23 cellular contexts compared by ENCODE assay signal in genomic region chr14:104743461-104744380, GRCh38. TPM values are rescaled to one million over a fixed set of nuclear protein-coding genes. Genes with fewer than 3 reads are reported as not detected.
DNase-seq lines count a peak whose midpoint lies in the region; ATAC-seq and TF ChIP-seq lines count a peak whose summit lies in the region.
"Had no signal": no experiment of that assay in that cellular context is flagged by ENCODE, and none has a peak within 500 bp of the region (broad histone marks: within the 10 kb centered on the region; RNA-seq: fewer than 3 reads in every experiment).

No MANE protein-coding gene starts in this region.

- H3K9me3 Mint-ChIP-seq in brain, result peaks cover 0 to 3% (median 0%) of the 10 kb centered on the region in 5 experiments
- H3K9me3 Mint-ChIP-seq: activated naive CD4-positive, alpha-beta T cell treated with anti-CD3 and anti-CD28 coated beads for 36 hours; IgD-negative memory B cell; naive B cell had no signal

- H3K27ac ChIP-seq in right cardiac atrium (ENCODE audit: low read length) (no peak overlapping the region), heart right ventricle (no peak overlapping the region), mesodermal cell (ENCODE audit: low read depth, low read length, severe bottlenecking) (peak overlapping the region; percentile 83), tibial artery (peak overlapping the region; percentile 97 to 98)
- H3K27ac ChIP-seq: C4-2B, ovary, right lobe of liver had no signal

- DNase-seq in right cardiac atrium, result peak; percentile 7 to 66 (median 38)
- no peak for DNase-seq in heart right ventricle
- no peak for DNase-seq in tibial artery
- no peak for DNase-seq in mucosa of gallbladder (ENCODE audit: low spot score)
- no peak for DNase-seq in NCI-H187 treated with DMSO at 0.1 percent for 48 hours (lab: John Stamatoyannopoulos, UW)
- DNase-seq: activated naive CD4-positive, alpha-beta T cell treated with anti-CD3 and anti-CD28 coated beads for 36 hours; activated T-cell treated with anti-CD3 and anti-CD28 coated beads, Interleukin-2, amount 50 U/mL, for 48 hours; amniotic stem cell; dermis blood vessel endothelial cell; DMS 273 treated with DMSO at 0.1 percent for 48 hours; GDM1; mammary epithelial cell; naive B cell; NCI-H1417; NCI-H524 treated with DMSO at 0.1 percent for 48 hours; ovary had no signal

- no peaks in the 10 kb centered on the region for H3K27me3 Mint-ChIP-seq in brain
- H3K27me3 Mint-ChIP-seq: naive B cell had no signal

- H3K36me3 ChIP-seq in heart right ventricle, result peaks cover 0 to 82% (median 12%) of the 10 kb centered on the region in 9 donors
- no peaks in the 10 kb centered on the region for H3K36me3 ChIP-seq in mesodermal cell (ENCODE audit: control insufficient read depth, insufficient read depth, low read length)
- peaks cover 51 to 66% (median 61%) of the 10 kb centered on the region in 3 donors for H3K36me3 ChIP-seq in tibial artery
- H3K36me3 ChIP-seq: HAP-1, ovary had no signal

- no peaks in the 10 kb centered on the region for H3K9me3 ChIP-seq in right cardiac atrium (ENCODE audit: control insufficient read depth, low read length)
- H3K9me3 ChIP-seq in heart right ventricle, result no peaks in the 10 kb centered on the region
- no peaks in the 10 kb centered on the region for H3K9me3 ChIP-seq in mesodermal cell (ENCODE audit: control insufficient read depth, low read length)
- H3K9me3 ChIP-seq in tibial artery, result no peaks in the 10 kb centered on the region
- H3K9me3 ChIP-seq: HAP-1, ovary, right lobe of liver had no signal

- peak overlapping the region in 3 of 5 experiments; percentile 21 to 71 (median 56) for H3K27ac Mint-ChIP-seq in brain
- H3K27ac Mint-ChIP-seq: activated naive CD4-positive, alpha-beta T cell treated with anti-CD3 and anti-CD28 coated beads for 36 hours; IgD-negative memory B cell; naive B cell had no signal

- TF ChIP-seq CTCF in heart right ventricle (IDR thresholded peaks at IDR 0.05) (no peak), brain (conservative IDR thresholded peaks at IDR 0.05) (no peak), tibial artery (IDR thresholded peaks at IDR 0.05) (no peak)

- H3K4me1 ChIP-seq in right cardiac atrium (ENCODE audit: control insufficient read depth, insufficient read depth, low read length) (no peaks in the 10 kb centered on the region), heart right ventricle (peaks cover 0 to 26% (median 9%) of the 10 kb centered on the region in 9 donors), mesodermal cell (ENCODE audit: control insufficient read depth, insufficient read depth, low read length, poor library complexity, severe bottlenecking) (peaks cover 21% of the 10 kb centered on the region), tibial artery (peaks cover 6 to 44% (median 16%) of the 10 kb centered on the region in 4 donors)
- H3K4me1 ChIP-seq: HAP-1 had no signal

- H3K4me1 Mint-ChIP-seq in brain, result peaks cover 13% of the 10 kb centered on the region

- intact Hi-C loops in right cardiac atrium (cut with DNase I) (no loop called here), heart right ventricle (cut with DNase I) (no loop called here), tibial artery (cut with DNase I; ENCODE audit: low total_unique reads) (no loop called here)

- H3K27me3 ChIP-seq in right cardiac atrium (ENCODE audit: control insufficient read depth, insufficient read depth) (no peaks in the 10 kb centered on the region), heart right ventricle (no peaks in the 10 kb centered on the region), tibial artery (no peaks in the 10 kb centered on the region)
- H3K27me3 ChIP-seq: ovary, right lobe of liver had no signal

- H3K36me3 Mint-ChIP-seq in brain, result no peaks in the 10 kb centered on the region
- H3K36me3 Mint-ChIP-seq: IgD-negative memory B cell, naive B cell had no signal

- no peak overlapping the region for H3K4me3 Mint-ChIP-seq in brain
- H3K4me3 Mint-ChIP-seq: activated naive CD4-positive, alpha-beta T cell treated with anti-CD3 and anti-CD28 coated beads for 36 hours; naive B cell had no signal

- H3K4me3 ChIP-seq in right cardiac atrium (ENCODE audit: low read length), result no peak overlapping the region
- no peak overlapping the region for H3K4me3 ChIP-seq in heart right ventricle
- H3K4me3 ChIP-seq in mesodermal cell (ENCODE audit: extremely low read depth, insufficient read depth, low read length, poor library complexity, severe bottlenecking), result no peak overlapping the region
- H3K4me3 ChIP-seq in tibial artery, result no peak overlapping the region
- H3K4me3 ChIP-seq: HAP-1, ovary, right lobe of liver had no signal

- 91% methylated on average over 28 of the region's 28 CpGs for WGBS in right cardiac atrium
- 86 to 90% methylated on average over 28 of the region's 28 CpGs for WGBS in heart right ventricle, 2 donors
- 86 to 87% methylated on average over 19 to 28 of the region's 28 CpGs for WGBS in mesodermal cell (ENCODE audit: insufficient coverage in 2 of 2), 2 experiments

- ATAC-seq in right cardiac atrium (no peak), heart right ventricle (no peak), GM19463 (IDR thresholded peaks at IDR 0.05; ENCODE audit: unreplicated experiment) (no peak)
- ATAC-seq: right lobe of liver had no signal

RNA-seq across cellular contexts. Expression of gene SIVA1, which starts 9.2 kb away (rescaled TPM):
- total RNA-seq in right cardiac atrium, result 10 to 100 TPM; 74.6 to 88.5 (median 85.1) TPM
- polyA plus RNA-seq in right cardiac atrium, result 201 TPM
- total RNA-seq in heart right ventricle, result 10 to 100 TPM; 43.3 to 69.6 (median 50.8) TPM
- polyA plus RNA-seq in heart right ventricle, result 100 to 1,000 TPM in 1 of 2 donors, 10 to 100 TPM in 1; 78.6 to 203 TPM
- 130 TPM for polyA plus RNA-seq in brain (ENCODE audit: insufficient read depth, low read depth, low replicate concordance)
- polyA plus RNA-seq in mesodermal cell (2013, experiment 1 of 2), result 95.2 TPM
- polyA plus RNA-seq in mesodermal cell (2013, experiment 2 of 2), result 79.0 TPM
- total RNA-seq in mucosa of gallbladder, result 80.6 TPM

RNA-seq across cellular contexts. Expression of gene ADSS1, which starts 19.7 kb away (rescaled TPM):
- total RNA-seq in right cardiac atrium (100 to 1,000 TPM; 156 to 212 (median 188) TPM), heart right ventricle (100 to 1,000 TPM; 159 to 295 (median 195) TPM), mucosa of gallbladder (49.3 TPM)
- polyA plus RNA-seq in right cardiac atrium (217 TPM), heart right ventricle (100 to 1,000 TPM in 1 of 2 donors, 10 to 100 TPM in 1; 74.6 to 220 TPM), brain (ENCODE audit: insufficient read depth, low read depth, low replicate concordance) (15.7 TPM)
- 20.2 TPM for polyA plus RNA-seq in mesodermal cell (2013, experiment 1 of 2)
- 18.6 TPM for polyA plus RNA-seq in mesodermal cell (2013, experiment 2 of 2)
- polyA plus RNA-seq: IgD-negative memory B cell had no signal

RNA-seq across cellular contexts. Expression of gene AKT1, which starts 51.8 kb away (rescaled TPM):
- 100 to 1,000 TPM; 120 to 154 (median 126) TPM for total RNA-seq in right cardiac atrium
- polyA plus RNA-seq in right cardiac atrium, result 101 TPM
- total RNA-seq in heart right ventricle, result 100 to 1,000 TPM in 9 of 10 donors, 10 to 100 TPM in 1; 98.1 to 152 (median 141) TPM
- polyA plus RNA-seq in heart right ventricle, result 100 to 1,000 TPM in 1 of 2 donors, 10 to 100 TPM in 1; 95.7 to 112 TPM
- polyA plus RNA-seq in brain (ENCODE audit: insufficient read depth, low read depth, low replicate concordance), result 192 TPM
- 113 TPM for polyA plus RNA-seq in mesodermal cell (2013, experiment 1 of 2)
- polyA plus RNA-seq in mesodermal cell (2013, experiment 2 of 2), result 91.0 TPM
- 166 TPM for total RNA-seq in mucosa of gallbladder

RNA-seq across cellular contexts. Expression of gene INF2, which starts 54.3 kb away (rescaled TPM):
- total RNA-seq in right cardiac atrium (10 to 100 TPM; 36.2 to 46.4 (median 42.3) TPM), heart right ventricle (10 to 100 TPM; 22.5 to 40.1 (median 27.7) TPM), mucosa of gallbladder (306 TPM)
- polyA plus RNA-seq in right cardiac atrium (36.6 TPM), heart right ventricle (10 to 100 TPM; 27.0 to 73.8 TPM), brain (ENCODE audit: insufficient read depth, low read depth, low replicate concordance) (84.0 TPM)
- polyA plus RNA-seq in mesodermal cell (2013, experiment 1 of 2), result 58.2 TPM
- polyA plus RNA-seq in mesodermal cell (2013, experiment 2 of 2), result 54.6 TPM

RNA-seq across cellular contexts. Expression of gene ZBTB42, which starts 57.2 kb away (rescaled TPM):
- total RNA-seq in right cardiac atrium (1 to 10 TPM; 6.0 to 7.7 (median 6.6) TPM), heart right ventricle (1 to 10 TPM; 4.3 to 9.2 (median 6.9) TPM), mucosa of gallbladder (10.3 TPM)
- polyA plus RNA-seq in right cardiac atrium (5.3 TPM), heart right ventricle (1 to 10 TPM; 1.8 to 5.9 TPM), brain (ENCODE audit: insufficient read depth, low read depth, low replicate concordance) (2.2 TPM)
- 4.0 TPM for polyA plus RNA-seq in mesodermal cell (2013, experiment 1 of 2)
- polyA plus RNA-seq in mesodermal cell (2013, experiment 2 of 2), result 3.3 TPM

Comparison
In these comparisons a context has a peak if more than half of its experiments do, and no peak if none do; other contexts are left out.
1. DNase-seq: peak in right cardiac atrium (3 of 3); none in heart right ventricle (0 of 2), tibial artery (0 of 2), mucosa of gallbladder (single experiment) and NCI-H187 treated with DMSO at 0.1 percent for 48 hours (single experiment).
2. H3K27ac ChIP-seq: peak in mesodermal cell (single experiment) and tibial artery (2 of 2); none in right cardiac atrium (single experiment) and heart right ventricle (0 of 10).